In genomic region chr1:26827663-26828062, GRCh38 we compare ENCODE assay signal across 8 cellular contexts. TPM values are rescaled to one million over a fixed set of nuclear protein-coding genes. Genes with fewer than 3 reads are reported as not detected.
A peak's percentile ranks its signal among the peaks of the same experiment; 100 is the strongest.
DNase-seq lines count a peak whose midpoint lies in the region; ATAC-seq and TF ChIP-seq lines count a peak whose summit lies in the region.

No MANE protein-coding gene starts in this region.

- no peak overlapping the region for H3K9ac ChIP-seq in parathyroid adenoma

- H3K9me3 ChIP-seq in DOHH2 (ENCODE audit: control insufficient read depth, insufficient read depth, low read length) (no peaks in the 10 kb centered on the region), RWPE2 (ENCODE audit: severe bottlenecking) (no peaks in the 10 kb centered on the region), parathyroid adenoma (ENCODE audit: control insufficient read depth, low read length) (no peaks in the 10 kb centered on the region)

- H3K27me3 ChIP-seq in DOHH2 (ENCODE audit: control insufficient read depth, low read length) (no peaks in the 10 kb centered on the region), RWPE2 (ENCODE audit: insufficient read depth, poor library complexity, severe bottlenecking) (no peaks in the 10 kb centered on the region), parathyroid adenoma (ENCODE audit: control insufficient read depth, insufficient read depth, low read length) (no peaks in the 10 kb centered on the region)

- H3K4me2 ChIP-seq in DOHH2 (ENCODE audit: low read length), result peak overlapping the region; percentile 97
- peak overlapping the region; percentile 75 for H3K4me2 ChIP-seq in parathyroid adenoma (ENCODE audit: low read length)

- H3K79me2 ChIP-seq in DOHH2 (ENCODE audit: control insufficient read depth, low read length) (peaks cover 49% of the 10 kb centered on the region), parathyroid adenoma (no peaks in the 10 kb centered on the region)

- no peak overlapping the region for H3K27ac ChIP-seq in DOHH2 (ENCODE audit: low read depth, low read length)
- no peak overlapping the region for H3K27ac ChIP-seq in RWPE2 (ENCODE audit: poor library complexity, severe bottlenecking)
- no peak overlapping the region for H3K27ac ChIP-seq in parathyroid adenoma

- no peaks in the 10 kb centered on the region for H4K20me1 ChIP-seq in DOHH2 (ENCODE audit: control insufficient read depth, insufficient read depth, low read depth, low read length)

- H3F3A ChIP-seq in DOHH2 (ENCODE audit: control insufficient read depth, insufficient read depth), result peaks cover 6% of the 10 kb centered on the region

- no peak for TF ChIP-seq CTCF in DOHH2 (IDR thresholded peaks at IDR 0.05; ENCODE audit: low read depth, low read length, poor library complexity, severe bottlenecking)
- no peak for TF ChIP-seq CTCF in RWPE2 (IDR thresholded peaks at IDR 0.05; ENCODE audit: poor library complexity, severe bottlenecking)
- TF ChIP-seq CTCF in fibroblast of mammary gland (conservative IDR thresholded peaks at IDR 0.05; ENCODE audit: control insufficient read depth, insufficient read depth, low read depth, low read length), result no peak
- TF ChIP-seq CTCF in parathyroid adenoma (IDR thresholded peaks at IDR 0.05), result no peak
- no peak for TF ChIP-seq CTCF in omental fat pad (IDR thresholded peaks at IDR 0.05)

- H3K4me3 ChIP-seq in DOHH2 (ENCODE audit: low read length) (peak overlapping the region; percentile 83), RWPE2 (ENCODE audit: severe bottlenecking) (peak overlapping the region; percentile 69), fibroblast of mammary gland (ENCODE audit: control insufficient read depth, low read depth, low read length) (peak overlapping the region; percentile 67), parathyroid adenoma (ENCODE audit: low read depth, low read length) (peak overlapping the region; percentile 45)

- H3K9me2 ChIP-seq in DOHH2 (replicated peaks; ENCODE audit: control insufficient read depth, low read length), result no peaks in the 10 kb centered on the region

- peaks cover 26% of the 10 kb centered on the region for H3K36me3 ChIP-seq in DOHH2 (ENCODE audit: control insufficient read depth, low read length)
- H3K36me3 ChIP-seq in RWPE2 (ENCODE audit: low read depth), result peaks cover 20% of the 10 kb centered on the region
- no peaks in the 10 kb centered on the region for H3K36me3 ChIP-seq in parathyroid adenoma (ENCODE audit: control insufficient read depth, insufficient read depth, low read length)

- peak overlapping the region; percentile 73 for H2AFZ ChIP-seq in parathyroid adenoma

- ATAC-seq in RWPE2 (ENCODE audit: low read depth) (no peak; the same call in 2 of the 3 replicates), HG02885 (IDR thresholded peaks at IDR 0.05; ENCODE audit: poor library complexity, unreplicated experiment) (no peak), omental fat pad (ENCODE audit: low FRiP score) (no peak)

- DNase-seq in RWPE2 (ENCODE audit: low spot score) (no peak), fibroblast of mammary gland (ENCODE audit: low read depth) (no peak), glomerular visceral epithelial cell (ENCODE audit: extremely low spot score) (no peak), omental fat pad (ENCODE audit: low spot score) (no peak), pons (ENCODE audit: low spot score) (no peak)

- H3K4me1 ChIP-seq in DOHH2 (ENCODE audit: control insufficient read depth, low read length) (peaks cover 42% of the 10 kb centered on the region), RWPE2 (ENCODE audit: insufficient read depth, poor library complexity, severe bottlenecking) (no peaks in the 10 kb centered on the region), parathyroid adenoma (peaks cover 3% of the 10 kb centered on the region)

RNA-seq across cellular contexts. Expression of gene ZDHHC18, which starts 1.2 kb away (rescaled TPM):
- total RNA-seq in omental fat pad, result 10 to 100 TPM; 27.4 to 81.1 (median 33.5) TPM

RNA-seq across cellular contexts. Expression of gene SFN, which starts 35.3 kb away (rescaled TPM):
- total RNA-seq in omental fat pad, result 1 to 10 TPM in 2 of 4 donors, under 1 TPM in 1, not detected in 1; 0.38 to 4.9 (median 1.9) TPM

RNA-seq across cellular contexts. Expression of gene PIGV, which starts 39.9 kb away (rescaled TPM):
- 10 to 100 TPM in 3 of 4 donors, 1 to 10 TPM in 1; 7.9 to 17.1 (median 16.5) TPM for total RNA-seq in omental fat pad
